Comparison of ENCODE assay signal across 1 cellular context in the genomic region with DNA sequence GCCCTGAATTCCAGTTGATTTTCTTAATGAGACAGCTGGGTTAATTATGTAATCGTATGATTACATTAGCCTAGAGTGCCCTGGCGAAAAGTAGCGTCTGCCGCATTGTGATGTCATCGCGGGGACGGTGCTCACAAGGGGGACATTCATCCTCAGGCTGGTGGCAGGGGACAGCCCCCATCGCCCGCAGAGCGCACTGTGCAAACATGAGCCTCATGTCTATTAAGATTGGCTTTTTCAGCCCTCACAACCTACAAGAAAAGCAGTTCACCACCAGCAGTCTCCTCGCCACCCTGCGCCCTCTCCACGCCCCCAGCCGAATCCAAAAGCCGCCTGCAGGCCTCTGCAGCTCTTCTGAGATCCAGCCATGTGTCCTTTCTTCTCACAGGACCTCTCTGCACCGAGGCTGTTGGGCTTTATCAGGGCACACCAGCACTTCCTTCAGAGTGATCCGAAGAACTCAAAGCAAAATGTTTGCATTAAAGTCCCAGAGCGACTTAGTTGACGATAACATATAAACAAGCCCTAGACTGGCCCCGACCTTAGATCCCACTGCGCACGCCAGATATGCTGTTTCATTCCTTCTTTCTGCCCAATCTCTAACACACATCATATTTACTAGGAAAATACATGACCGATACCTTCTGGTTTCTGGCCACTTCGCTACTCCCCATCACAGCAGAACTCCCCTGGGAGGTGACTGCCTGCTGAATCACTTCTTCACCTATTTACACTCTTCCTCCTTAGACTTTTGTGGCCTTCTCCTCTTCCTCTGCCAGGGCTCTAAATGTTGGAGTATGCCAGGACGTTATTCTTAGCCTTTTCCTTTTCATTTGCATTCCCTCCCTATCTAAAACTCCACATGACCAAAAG.
TF ChIP-seq lines count a peak whose summit lies in the region.

No MANE protein-coding gene starts in this region.

TF ChIP-seq in endothelial cell of umbilical vein, 7 proteins besides CTCF, POLR2A, EP300 and RAD21 (continued from another document):
- TF ChIP-seq JUN (IDR thresholded peaks at IDR 0.05; ENCODE audit: borderline replicate concordance, insufficient read depth, insufficient read length, low read depth) (no peak), MAX (IDR thresholded peaks at IDR 0.05; ENCODE audit: insufficient read depth, insufficient read length) (no peak), POLR2AphosphoS5 (IDR thresholded peaks at IDR 0.05; ENCODE audit: insufficient read depth, low read depth, low read length) (no peak)
TF ChIP-seq in endothelial cell of umbilical vein: peak in this region for 0.
